ENCODE assay signal across 19 cellular contexts in the genomic region with DNA sequence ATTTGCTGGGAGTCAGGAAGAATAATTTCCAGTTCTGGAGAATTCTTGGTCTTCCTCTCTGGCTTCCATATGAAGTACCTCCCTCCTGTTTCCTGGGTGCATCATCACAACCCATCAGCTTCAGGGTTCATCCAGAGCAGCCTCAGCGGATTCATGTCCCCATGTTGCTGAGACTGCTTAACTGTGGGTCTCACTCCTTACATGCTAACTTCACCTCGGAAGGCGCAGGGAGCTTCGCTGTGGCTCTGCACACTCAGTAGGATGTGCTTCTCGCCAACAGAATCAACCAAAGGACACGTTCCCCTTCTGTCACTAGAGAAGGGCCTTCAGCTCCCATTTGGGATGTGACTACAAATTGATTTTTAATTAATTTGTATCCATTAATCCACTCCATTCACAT. TPM values are rescaled to one million over a fixed set of nuclear protein-coding genes. Genes with fewer than 3 reads are reported as not detected.
"Had no signal": no experiment of that assay in that cellular context is flagged by ENCODE, and none has a peak within 500 bp of the region (broad histone marks: within the 10 kb centered on the region; RNA-seq: fewer than 3 reads in every experiment).

No MANE protein-coding gene starts in this region.

- DNase-seq: effector memory CD8-positive, alpha-beta T cell; gastrocnemius medialis; heart right ventricle; hypothalamus; left ventricle myocardium superior; mesendoderm; naive thymus-derived CD8-positive, alpha-beta T cell; ovary; stimulated activated CD4-positive, alpha-beta T cell treated with anti-CD3 and anti-CD28 coated beads, Interleukin-2, amount 100 ng/mL, for 48 hours; stimulated activated naive CD4-positive, alpha-beta T cell treated with Interleukin-2 at 50 U/mL for 16 hours; trophoblast cell had no signal

- H3K4me1 ChIP-seq: esophagus muscularis mucosa, gastrocnemius medialis, heart right ventricle had no signal

- FAIRE-seq: islet of Langerhans, urothelium cell line had no signal

- H3K9me3 ChIP-seq: esophagus muscularis mucosa, gastrocnemius medialis, heart right ventricle, ovary had no signal

- H3K36me3 ChIP-seq: esophagus muscularis mucosa, gastrocnemius medialis, heart right ventricle, ovary had no signal

- H3K9me3 Mint-ChIP-seq: effector memory CD8-positive, alpha-beta T cell; naive thymus-derived CD8-positive, alpha-beta T cell had no signal

- H3K27me3 Mint-ChIP-seq: naive thymus-derived CD8-positive, alpha-beta T cell; progenitor cell of endocrine pancreas had no signal

- H3K4me3 Mint-ChIP-seq: effector memory CD8-positive, alpha-beta T cell had no signal

- H3K27me3 ChIP-seq: esophagus muscularis mucosa, heart right ventricle, ovary had no signal

- H3K4me3 ChIP-seq: esophagus muscularis mucosa, gastrocnemius medialis, heart right ventricle, ovary, smooth muscle cell had no signal

- H3K36me3 Mint-ChIP-seq: naive thymus-derived CD8-positive, alpha-beta T cell had no signal

- H3K4me2 ChIP-seq: smooth muscle cell had no signal

- H3K27ac Mint-ChIP-seq: effector memory CD8-positive, alpha-beta T cell; naive thymus-derived CD8-positive, alpha-beta T cell; progenitor cell of endocrine pancreas had no signal

- ATAC-seq: effector memory CD8-positive, alpha-beta T cell; gastrocnemius medialis; heart right ventricle; left ventricle myocardium superior; naive thymus-derived CD8-positive, alpha-beta T cell; right cardiac atrium had no signal

- H3K27ac ChIP-seq: epithelial cell of prostate, esophagus muscularis mucosa, gastrocnemius medialis, heart right ventricle, ovary had no signal

RNA-seq across cellular contexts. Expression of a gene that starts 24.2 kb away (rescaled TPM):
- polyA plus RNA-seq: neural cell had no signal
